14 cellular contexts compared by ENCODE assay signal in genomic region chr6:161200610-161201201, GRCh38.
A peak's percentile ranks its signal among the peaks of the same experiment; 100 is the strongest.
DNase-seq lines count a peak whose midpoint lies in the region; ATAC-seq, FAIRE-seq and TF ChIP-seq lines count a peak whose summit lies in the region.
"Had no signal": no experiment of that assay in that cellular context is flagged by ENCODE, and none has a peak within 500 bp of the region (broad histone marks: within the 10 kb centered on the region; RNA-seq: fewer than 3 reads in every experiment).

No MANE protein-coding gene starts in this region.

- BruUV-seq in A673 (replicated peaks; lab: Mats Ljungman, UMichigan) = no TSS peak

- no peaks in the 10 kb centered on the region for H3K9me3 Mint-ChIP-seq in GM23338

- TF ChIP-seq POLR2A in vagina (IDR thresholded peaks at IDR 0.05) = no peak

- H3K27ac ChIP-seq in A673 (ENCODE audit: low read depth, low read length, poor library complexity, severe bottlenecking) = no peak overlapping the region
- H3K27ac ChIP-seq in GM23338 (ENCODE audit: low read depth) = no peak overlapping the region
- no peak overlapping the region for H3K27ac ChIP-seq in keratinocyte (ENCODE audit: control insufficient read depth, insufficient read depth, low read length)
- H3K27ac ChIP-seq in vagina = no peak overlapping the region
- H3K27ac ChIP-seq: ovary had no signal

- peaks cover 22% of the 10 kb centered on the region for H3K36me3 Mint-ChIP-seq in GM23338 (ENCODE audit: low read depth)

- H3K4me1 Mint-ChIP-seq in GM23338 = peaks cover 32% of the 10 kb centered on the region
- H3K4me1 Mint-ChIP-seq: activated CD4-positive, alpha-beta T cell treated with anti-CD3 and anti-CD28 coated beads, Interleukin-2, amount 10 ng/mL, durations not matched to agents 7 days and 5 days had no signal

- DNase-seq in A673 (ENCODE audit: low spot score) = no peak
- DNase-seq in GM23338 (ENCODE audit: low spot score) = peak; percentile 32
- DNase-seq in UCSD-AML1 (lab: John Stamatoyannopoulos, UW; ENCODE audit: unreplicated experiment) = peak; percentile 28
- no peak for DNase-seq in keratinocyte (ENCODE audit: low read depth, low spot score)
- no peak for DNase-seq in GM10266 (ENCODE audit: extremely low spot score)
- DNase-seq in T-helper 1 cell = no peak
- DNase-seq in dermis blood vessel endothelial cell = no peak
- DNase-seq in vagina (ENCODE audit: extremely low spot score in 2 of 2) = no peak
- DNase-seq: activated CD4-positive, alpha-beta T cell treated with anti-CD3 and anti-CD28 coated beads, Interleukin-2, amount 10 ng/mL, durations not matched to agents 7 days and 5 days; hippocampal formation; NCI-H187; ovary; SW 1271 had no signal

- H3K9me1 ChIP-seq in keratinocyte (ENCODE audit: control insufficient read depth, extremely low read depth, insufficient read depth, low read length) = no peaks in the 10 kb centered on the region

- TF ChIP-seq CTCF in A673 (conservative IDR thresholded peaks at IDR 0.05; ENCODE audit: low read depth, low read length) = peak; percentile 36; the same call in 1 of the 2 replicates
- peak; percentile 48 to 50 for TF ChIP-seq CTCF in GM23338 (conservative IDR thresholded peaks at IDR 0.05; ENCODE audit: low read depth in 2 of 2)
- peak in 2 of 3 experiments; percentile 8 to 24 for TF ChIP-seq CTCF in keratinocyte (optimal IDR thresholded peaks at IDR 0.05 in 1 of 3, IDR thresholded peaks at IDR 0.05 in 1 of 3, conservative IDR thresholded peaks at IDR 0.05 in 1 of 3; ENCODE audit: extremely low read depth in 1 of 3, insufficient read depth in 2 of 3, low read length in 3 of 3)
- no peak for TF ChIP-seq CTCF in GM10266 (IDR thresholded peaks at IDR 0.05; ENCODE audit: control insufficient read depth, insufficient read depth, low read depth, missing control alignments)
- TF ChIP-seq CTCF in vagina (IDR thresholded peaks at IDR 0.05) = no peak

- ATAC-seq in GM23338 = peak; percentile 71

- no peaks in the 10 kb centered on the region for H3F3A ChIP-seq in GM23338 (replicated peaks; ENCODE audit: low read depth)

- dilution Hi-C loops in keratinocyte (cut with MboI; ENCODE audit: extremely low pct_ligation_motif_present, low sequenced_read_pairs) = no loop called here

- no peaks in the 10 kb centered on the region for H3K27me3 Mint-ChIP-seq in GM23338 (ENCODE audit: insufficient read depth, low read depth, poor library complexity)
- H3K27me3 Mint-ChIP-seq: activated CD4-positive, alpha-beta T cell treated with anti-CD3 and anti-CD28 coated beads, Interleukin-2, amount 10 ng/mL, durations not matched to agents 7 days and 5 days had no signal

- H3K4me2 ChIP-seq in GM23338 (no peak overlapping the region), keratinocyte (ENCODE audit: control insufficient read depth, extremely low read depth, insufficient read depth, low read depth, low read length) (no peak overlapping the region)

- no peak overlapping the region for H3K4me3 Mint-ChIP-seq in GM23338
- H3K4me3 Mint-ChIP-seq: activated CD4-positive, alpha-beta T cell treated with anti-CD3 and anti-CD28 coated beads, Interleukin-2, amount 10 ng/mL, durations not matched to agents 7 days and 5 days had no signal

- H4K20me1 ChIP-seq in GM23338 (replicated peaks; ENCODE audit: insufficient read depth) = peaks cover 6% of the 10 kb centered on the region
- H4K20me1 ChIP-seq in keratinocyte (ENCODE audit: control insufficient read depth, extremely low read depth, insufficient read depth, low read length) = no peaks in the 10 kb centered on the region

- intact Hi-C loops in A673 (cut with micrococcal nuclease; ENCODE audit: unreplicated experiment) (no loop called here), vagina (cut with DNase I) (no loop called here)

- no peak overlapping the region for H3K27ac Mint-ChIP-seq in GM23338
- H3K27ac Mint-ChIP-seq: activated CD4-positive, alpha-beta T cell treated with anti-CD3 and anti-CD28 coated beads, Interleukin-2, amount 10 ng/mL, durations not matched to agents 7 days and 5 days had no signal

- H3K9me3 ChIP-seq in A673 (ENCODE audit: low read depth, low read length, poor library complexity, severe bottlenecking) (no peaks in the 10 kb centered on the region), keratinocyte (ENCODE audit: control insufficient read depth, low read depth, low read length) (no peaks in the 10 kb centered on the region), vagina (no peaks in the 10 kb centered on the region)
- H3K9me3 ChIP-seq: ovary had no signal

- FAIRE-seq in keratinocyte (lab: Jason Lieb, UNC) = no peak

- peaks cover 2% of the 10 kb centered on the region for H3K4me1 ChIP-seq in A673 (ENCODE audit: insufficient read depth, low read length, poor library complexity, severe bottlenecking)
- peaks cover 10% of the 10 kb centered on the region; the same call in 1 of the 2 replicates for H3K4me1 ChIP-seq in GM23338 (ENCODE audit: insufficient read depth)
- no peaks in the 10 kb centered on the region for H3K4me1 ChIP-seq in keratinocyte (ENCODE audit: control insufficient read depth, extremely low read depth, insufficient read depth, low read length)
- H3K4me1 ChIP-seq in vagina = no peaks in the 10 kb centered on the region

- no peak overlapping the region for H3K9ac ChIP-seq in keratinocyte (ENCODE audit: control insufficient read depth, extremely low read depth, insufficient read depth, low read length)

- H3K79me2 ChIP-seq in GM23338 (replicated peaks; ENCODE audit: insufficient read depth) (peaks cover 52% of the 10 kb centered on the region), keratinocyte (ENCODE audit: control insufficient read depth, insufficient read depth, low read length) (peaks cover 2% of the 10 kb centered on the region)

- H3K4me3 ChIP-seq in A673 (ENCODE audit: low read depth, low read length, poor library complexity, severe bottlenecking) (no peak overlapping the region), GM23338 (no peak overlapping the region), keratinocyte (ENCODE audit: control insufficient read depth in 2 of 3, extremely low read depth in 1 of 3, insufficient read depth in 2 of 3, low read depth in 1 of 3, low read length in 3 of 3) (no peak overlapping the region), vagina (no peak overlapping the region)
- H3K4me3 ChIP-seq: lung, ovary had no signal

- H2AFZ ChIP-seq in GM23338 (no peak overlapping the region), keratinocyte (ENCODE audit: control insufficient read depth, low read length) (no peak overlapping the region)

- H3K9me2 ChIP-seq in GM23338 (ENCODE audit: insufficient read depth) = no peaks in the 10 kb centered on the region

- H3K36me3 ChIP-seq in A673 (ENCODE audit: insufficient read depth, low read length, poor library complexity, severe bottlenecking) (no peaks in the 10 kb centered on the region), GM23338 (ENCODE audit: insufficient read depth) (no peaks in the 10 kb centered on the region), keratinocyte (ENCODE audit: control insufficient read depth in 2 of 2, extremely low read depth in 1 of 2, insufficient read depth in 2 of 2, low read length in 2 of 2) (no peaks in the 10 kb centered on the region), vagina (no peaks in the 10 kb centered on the region)
- H3K36me3 ChIP-seq: ovary had no signal

- CTCF ChIA-PET in A673 (lab: Charles Lee) = no interaction called here

- POLR2A ChIA-PET in A673 (lab: Charles Lee; ENCODE audit: low non-redundant PET) = no interaction called here

- no peaks in the 10 kb centered on the region for H3K27me3 ChIP-seq in A673 (replicated peaks; ENCODE audit: insufficient read depth, low read depth, low read length, poor library complexity)
- H3K27me3 ChIP-seq in GM23338 (ENCODE audit: insufficient read depth) = no peaks in the 10 kb centered on the region
- no peaks in the 10 kb centered on the region for H3K27me3 ChIP-seq in keratinocyte (ENCODE audit: control insufficient read depth, extremely low read depth, insufficient read depth, low read length)
- H3K27me3 ChIP-seq in vagina = no peaks in the 10 kb centered on the region
- H3K27me3 ChIP-seq: ovary had no signal

TF ChIP-seq in GM23338, 12 proteins besides CTCF, POLR2A, EP300 and RAD21:
- TF ChIP-seq JUNB (IDR thresholded peaks at IDR 0.05; ENCODE audit: unreplicated experiment) (no peak), POLR2AphosphoS5 (IDR thresholded peaks at IDR 0.05; ENCODE audit: low read depth) (no peak), STAT1 (IDR thresholded peaks at IDR 0.05; ENCODE audit: unreplicated experiment) (no peak), EZH2 (IDR thresholded peaks at IDR 0.05; ENCODE audit: low read depth, unreplicated experiment) (no peak), CREB1 (CRISPR knock-in tag; IDR thresholded peaks at IDR 0.05; ENCODE audit: low read depth) (no peak)

Comparison
In these comparisons a context has a peak if more than half of its experiments do, and no peak if none do; other contexts are left out.
1. DNase-seq: peak in GM23338 (single experiment) and UCSD-AML1 (single experiment); none in A673 (single experiment), keratinocyte (single experiment), GM10266 (single experiment), T-helper 1 cell (0 of 5), dermis blood vessel endothelial cell (single experiment) and vagina (0 of 2).
2. CTCF ChIP-seq: peak in A673 (single experiment), GM23338 (2 of 2) and keratinocyte (2 of 3); none in GM10266 (single experiment) and vagina (0 of 3).